1 cellular context compared by ENCODE assay signal in the genomic region with DNA sequence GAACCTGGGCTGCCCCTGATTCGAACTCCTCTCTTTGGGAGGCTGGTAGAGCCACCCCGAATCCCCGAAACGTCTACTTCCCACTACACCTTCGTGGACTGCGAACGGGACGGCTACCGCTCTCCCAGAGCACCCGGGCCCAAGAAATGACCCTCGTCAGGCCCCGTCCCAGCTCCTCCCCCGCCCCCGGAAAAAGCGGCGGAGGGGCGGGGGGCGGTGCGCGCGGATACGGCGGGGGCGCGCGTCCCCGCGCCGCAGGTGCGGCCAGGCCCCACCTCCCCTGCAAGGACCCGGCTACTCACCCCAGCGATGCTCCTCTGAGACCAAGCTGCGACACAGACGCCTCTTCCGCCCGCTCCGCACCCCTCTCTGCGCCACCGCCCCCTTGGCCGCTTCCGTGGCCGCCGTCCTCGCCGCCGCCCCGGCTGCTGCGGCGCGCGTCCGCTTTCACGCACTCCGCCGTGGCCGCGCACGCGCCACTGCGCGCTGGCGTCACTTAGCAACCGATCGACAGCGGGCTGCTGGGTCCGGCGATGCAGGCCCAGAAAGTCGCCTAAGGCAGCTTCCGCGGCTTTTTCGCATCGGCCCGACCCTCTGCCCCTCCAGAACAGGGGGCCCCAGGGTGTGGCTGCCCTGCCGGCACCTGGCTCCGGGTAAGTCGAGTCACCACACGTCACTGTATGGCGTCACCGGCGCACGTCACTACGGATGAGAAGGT.
TF ChIP-seq lines count a peak whose summit lies in the region.

A gene (minus strand): TSS at position 432 of the 718 bp plus-strand sequence.

TF ChIP-seq in HepG2, 621 proteins besides CTCF, POLR2A, EP300 and RAD21 (continued from another document and continues in another):
- TF ChIP-seq, protein P1, sequence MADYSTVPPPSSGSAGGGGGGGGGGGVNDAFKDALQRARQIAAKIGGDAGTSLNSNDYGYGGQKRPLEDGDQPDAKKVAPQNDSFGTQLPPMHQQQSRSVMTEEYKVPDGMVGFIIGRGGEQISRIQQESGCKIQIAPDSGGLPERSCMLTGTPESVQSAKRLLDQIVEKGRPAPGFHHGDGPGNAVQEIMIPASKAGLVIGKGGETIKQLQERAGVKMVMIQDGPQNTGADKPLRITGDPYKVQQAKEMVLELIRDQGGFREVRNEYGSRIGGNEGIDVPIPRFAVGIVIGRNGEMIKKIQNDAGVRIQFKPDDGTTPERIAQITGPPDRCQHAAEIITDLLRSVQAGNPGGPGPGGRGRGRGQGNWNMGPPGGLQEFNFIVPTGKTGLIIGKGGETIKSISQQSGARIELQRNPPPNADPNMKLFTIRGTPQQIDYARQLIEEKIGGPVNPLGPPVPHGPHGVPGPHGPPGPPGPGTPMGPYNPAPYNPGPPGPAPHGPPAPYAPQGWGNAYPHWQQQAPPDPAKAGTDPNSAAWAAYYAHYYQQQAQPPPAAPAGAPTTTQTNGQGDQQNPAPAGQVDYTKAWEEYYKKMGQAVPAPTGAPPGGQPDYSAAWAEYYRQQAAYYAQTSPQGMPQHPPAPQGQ (CRISPR knock-in tag; IDR thresholded peaks at IDR 0.05; ENCODE audit: borderline replicate concordance) = no peak
- TF ChIP-seq, protein P2, sequence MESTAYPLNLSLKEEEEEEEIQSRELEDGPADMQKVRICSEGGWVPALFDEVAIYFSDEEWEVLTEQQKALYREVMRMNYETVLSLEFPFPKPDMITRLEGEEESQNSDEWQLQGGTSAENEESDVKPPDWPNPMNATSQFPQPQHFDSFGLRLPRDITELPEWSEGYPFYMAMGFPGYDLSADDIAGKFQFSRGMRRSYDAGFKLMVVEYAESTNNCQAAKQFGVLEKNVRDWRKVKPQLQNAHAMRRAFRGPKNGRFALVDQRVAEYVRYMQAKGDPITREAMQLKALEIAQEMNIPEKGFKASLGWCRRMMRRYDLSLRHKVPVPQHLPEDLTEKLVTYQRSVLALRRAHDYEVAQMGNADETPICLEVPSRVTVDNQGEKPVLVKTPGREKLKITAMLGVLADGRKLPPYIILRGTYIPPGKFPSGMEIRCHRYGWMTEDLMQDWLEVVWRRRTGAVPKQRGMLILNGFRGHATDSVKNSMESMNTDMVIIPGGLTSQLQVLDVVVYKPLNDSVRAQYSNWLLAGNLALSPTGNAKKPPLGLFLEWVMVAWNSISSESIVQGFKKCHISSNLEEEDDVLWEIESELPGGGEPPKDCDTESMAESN (CRISPR knock-in tag; conservative IDR thresholded peaks at IDR 0.05) = peak; percentile 87
- TF ChIP-seq, protein P3, sequence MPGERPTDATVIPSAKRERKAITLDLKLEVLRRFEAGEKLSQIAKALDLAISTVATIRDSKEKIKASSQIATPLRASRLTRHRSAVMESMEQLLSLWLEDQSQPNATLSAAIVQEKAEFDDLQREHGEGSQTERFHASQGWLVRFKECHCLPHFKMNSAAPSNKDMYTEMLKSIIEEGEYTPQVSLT (CRISPR knock-in tag; IDR thresholded peaks at IDR 0.05; ENCODE audit: borderline replicate concordance, low read depth) = no peak
- TF ChIP-seq SRY (CRISPR knock-in tag; IDR thresholded peaks at IDR 0.05) (peak; percentile 68), NONO (IDR thresholded peaks at IDR 0.05) (no peak), NONO (CRISPR knock-in tag; conservative IDR thresholded peaks at IDR 0.05) (no peak; the same call in 1 of the 2 replicates), ZBTB38 (CRISPR knock-in tag; IDR thresholded peaks at IDR 0.05) (0 out of 2 replicates have a peak, but pooled peaks have one; percentile 3), ZNF30 (CRISPR knock-in tag; IDR thresholded peaks at IDR 0.05) (no peak), NCOR1 (IDR thresholded peaks at IDR 0.05; ENCODE audit: borderline replicate concordance, low read length) (no peak), TOPORS (CRISPR knock-in tag; IDR thresholded peaks at IDR 0.05) (peak; percentile 65), SRSF1 (optimal IDR thresholded peaks at IDR 0.05; ENCODE audit: low read depth, low read length) (no peak), ZNF10 (CRISPR knock-in tag; IDR thresholded peaks at IDR 0.05; ENCODE audit: borderline replicate concordance, low read depth) (no peak), CEBPG (CRISPR knock-in tag; IDR thresholded peaks at IDR 0.05) (no peak), KDM3A (CRISPR knock-in tag; IDR thresholded peaks at IDR 0.05; ENCODE audit: low read depth) (no peak), ZNF136 (CRISPR knock-in tag; IDR thresholded peaks at IDR 0.05; ENCODE audit: low read depth) (no peak), ZNF337 (CRISPR knock-in tag; IDR thresholded peaks at IDR 0.05; ENCODE audit: borderline replicate concordance, low read depth) (no peak), RXRB (CRISPR knock-in tag; IDR thresholded peaks at IDR 0.05; ENCODE audit: borderline replicate concordance) (no peak), JUN (CRISPR knock-in tag; IDR thresholded peaks at IDR 0.05) (no peak), ZNF724P (CRISPR knock-in tag; IDR thresholded peaks at IDR 0.05; ENCODE audit: borderline replicate concordance) (no peak), CENPT (CRISPR knock-in tag; IDR thresholded peaks at IDR 0.05; ENCODE audit: low read depth) (no peak; the same call in 1 of the 2 replicates), KLF13 (CRISPR knock-in tag; IDR thresholded peaks at IDR 0.05) (no peak), FOXM1 (CRISPR knock-in tag; IDR thresholded peaks at IDR 0.05) (no peak), ZBTB21 (CRISPR knock-in tag; IDR thresholded peaks at IDR 0.05) (peak; percentile 97), ZFP62 (CRISPR knock-in tag; IDR thresholded peaks at IDR 0.05) (0 out of 2 replicates have a peak, but pooled peaks have one; percentile 61), ZNF83 (CRISPR knock-in tag; IDR thresholded peaks at IDR 0.05; ENCODE audit: borderline replicate concordance) (no peak), ZNF430 (CRISPR knock-in tag; IDR thresholded peaks at IDR 0.05) (no peak), NCOA5 (CRISPR knock-in tag; IDR thresholded peaks at IDR 0.05) (no peak), ZNF878 (CRISPR knock-in tag; IDR thresholded peaks at IDR 0.05) (no peak), ZNF768 (CRISPR knock-in tag; IDR thresholded peaks at IDR 0.05) (no peak), ONECUT2 (CRISPR knock-in tag; IDR thresholded peaks at IDR 0.05) (no peak), ZZZ3 (CRISPR knock-in tag; IDR thresholded peaks at IDR 0.05; ENCODE audit: borderline replicate concordance) (0 out of 2 replicates have a peak, but pooled peaks have one; percentile 4), ATF7 (IDR thresholded peaks at IDR 0.05) (no peak), ATF7 (CRISPR knock-in tag; IDR thresholded peaks at IDR 0.05) (peak; percentile 44; the same call in 1 of the 2 replicates), NFKB2 (CRISPR knock-in tag; IDR thresholded peaks at IDR 0.05; ENCODE audit: borderline replicate concordance) (peak; percentile 62; the same call in 1 of the 2 replicates), MTF1 (CRISPR knock-in tag; IDR thresholded peaks at IDR 0.05) (no peak), MTA3 (CRISPR knock-in tag; IDR thresholded peaks at IDR 0.05) (no peak)
- TF ChIP-seq, protein P4, sequence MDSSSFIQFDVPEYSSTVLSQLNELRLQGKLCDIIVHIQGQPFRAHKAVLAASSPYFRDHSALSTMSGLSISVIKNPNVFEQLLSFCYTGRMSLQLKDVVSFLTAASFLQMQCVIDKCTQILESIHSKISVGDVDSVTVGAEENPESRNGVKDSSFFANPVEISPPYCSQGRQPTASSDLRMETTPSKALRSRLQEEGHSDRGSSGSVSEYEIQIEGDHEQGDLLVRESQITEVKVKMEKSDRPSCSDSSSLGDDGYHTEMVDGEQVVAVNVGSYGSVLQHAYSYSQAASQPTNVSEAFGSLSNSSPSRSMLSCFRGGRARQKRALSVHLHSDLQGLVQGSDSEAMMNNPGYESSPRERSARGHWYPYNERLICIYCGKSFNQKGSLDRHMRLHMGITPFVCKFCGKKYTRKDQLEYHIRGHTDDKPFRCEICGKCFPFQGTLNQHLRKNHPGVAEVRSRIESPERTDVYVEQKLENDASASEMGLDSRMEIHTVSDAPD (CRISPR knock-in tag; IDR thresholded peaks at IDR 0.05) = 0 out of 2 replicates have a peak, but pooled peaks have one; percentile 55
- TF ChIP-seq, protein P5, sequence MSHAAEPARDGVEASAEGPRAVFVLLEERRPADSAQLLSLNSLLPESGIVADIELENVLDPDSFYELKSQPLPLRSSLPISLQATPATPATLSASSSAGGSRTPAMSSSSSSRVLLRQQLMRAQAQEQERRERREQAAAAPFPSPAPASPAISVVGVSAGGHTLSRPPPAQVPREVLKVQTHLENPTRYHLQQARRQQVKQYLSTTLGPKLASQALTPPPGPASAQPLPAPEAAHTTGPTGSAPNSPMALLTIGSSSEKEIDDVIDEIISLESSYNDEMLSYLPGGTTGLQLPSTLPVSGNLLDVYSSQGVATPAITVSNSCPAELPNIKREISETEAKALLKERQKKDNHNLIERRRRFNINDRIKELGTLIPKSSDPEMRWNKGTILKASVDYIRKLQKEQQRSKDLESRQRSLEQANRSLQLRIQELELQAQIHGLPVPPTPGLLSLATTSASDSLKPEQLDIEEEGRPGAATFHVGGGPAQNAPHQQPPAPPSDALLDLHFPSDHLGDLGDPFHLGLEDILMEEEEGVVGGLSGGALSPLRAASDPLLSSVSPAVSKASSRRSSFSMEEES (CRISPR knock-in tag; IDR thresholded peaks at IDR 0.05) = 0 out of 2 replicates have a peak, but pooled peaks have one; percentile 5
- TF ChIP-seq, protein P6, sequence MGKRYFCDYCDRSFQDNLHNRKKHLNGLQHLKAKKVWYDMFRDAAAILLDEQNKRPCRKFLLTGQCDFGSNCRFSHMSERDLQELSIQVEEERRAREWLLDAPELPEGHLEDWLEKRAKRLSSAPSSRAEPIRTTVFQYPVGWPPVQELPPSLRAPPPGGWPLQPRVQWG (CRISPR knock-in tag; IDR thresholded peaks at IDR 0.05; ENCODE audit: borderline replicate concordance, low read depth) = no peak
- TF ChIP-seq, protein P7, sequence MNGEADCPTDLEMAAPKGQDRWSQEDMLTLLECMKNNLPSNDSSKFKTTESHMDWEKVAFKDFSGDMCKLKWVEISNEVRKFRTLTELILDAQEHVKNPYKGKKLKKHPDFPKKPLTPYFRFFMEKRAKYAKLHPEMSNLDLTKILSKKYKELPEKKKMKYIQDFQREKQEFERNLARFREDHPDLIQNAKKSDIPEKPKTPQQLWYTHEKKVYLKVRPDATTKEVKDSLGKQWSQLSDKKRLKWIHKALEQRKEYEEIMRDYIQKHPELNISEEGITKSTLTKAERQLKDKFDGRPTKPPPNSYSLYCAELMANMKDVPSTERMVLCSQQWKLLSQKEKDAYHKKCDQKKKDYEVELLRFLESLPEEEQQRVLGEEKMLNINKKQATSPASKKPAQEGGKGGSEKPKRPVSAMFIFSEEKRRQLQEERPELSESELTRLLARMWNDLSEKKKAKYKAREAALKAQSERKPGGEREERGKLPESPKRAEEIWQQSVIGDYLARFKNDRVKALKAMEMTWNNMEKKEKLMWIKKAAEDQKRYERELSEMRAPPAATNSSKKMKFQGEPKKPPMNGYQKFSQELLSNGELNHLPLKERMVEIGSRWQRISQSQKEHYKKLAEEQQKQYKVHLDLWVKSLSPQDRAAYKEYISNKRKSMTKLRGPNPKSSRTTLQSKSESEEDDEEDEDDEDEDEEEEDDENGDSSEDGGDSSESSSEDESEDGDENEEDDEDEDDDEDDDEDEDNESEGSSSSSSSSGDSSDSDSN (CRISPR knock-in tag; IDR thresholded peaks at IDR 0.05) = peak; percentile 17; the same call in 1 of the 2 replicates
- TF ChIP-seq, protein P8, sequence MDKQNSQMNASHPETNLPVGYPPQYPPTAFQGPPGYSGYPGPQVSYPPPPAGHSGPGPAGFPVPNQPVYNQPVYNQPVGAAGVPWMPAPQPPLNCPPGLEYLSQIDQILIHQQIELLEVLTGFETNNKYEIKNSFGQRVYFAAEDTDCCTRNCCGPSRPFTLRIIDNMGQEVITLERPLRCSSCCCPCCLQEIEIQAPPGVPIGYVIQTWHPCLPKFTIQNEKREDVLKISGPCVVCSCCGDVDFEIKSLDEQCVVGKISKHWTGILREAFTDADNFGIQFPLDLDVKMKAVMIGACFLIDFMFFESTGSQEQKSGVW (CRISPR knock-in tag; IDR thresholded peaks at IDR 0.05; ENCODE audit: borderline replicate concordance) = no peak
- TF ChIP-seq, protein P9, sequence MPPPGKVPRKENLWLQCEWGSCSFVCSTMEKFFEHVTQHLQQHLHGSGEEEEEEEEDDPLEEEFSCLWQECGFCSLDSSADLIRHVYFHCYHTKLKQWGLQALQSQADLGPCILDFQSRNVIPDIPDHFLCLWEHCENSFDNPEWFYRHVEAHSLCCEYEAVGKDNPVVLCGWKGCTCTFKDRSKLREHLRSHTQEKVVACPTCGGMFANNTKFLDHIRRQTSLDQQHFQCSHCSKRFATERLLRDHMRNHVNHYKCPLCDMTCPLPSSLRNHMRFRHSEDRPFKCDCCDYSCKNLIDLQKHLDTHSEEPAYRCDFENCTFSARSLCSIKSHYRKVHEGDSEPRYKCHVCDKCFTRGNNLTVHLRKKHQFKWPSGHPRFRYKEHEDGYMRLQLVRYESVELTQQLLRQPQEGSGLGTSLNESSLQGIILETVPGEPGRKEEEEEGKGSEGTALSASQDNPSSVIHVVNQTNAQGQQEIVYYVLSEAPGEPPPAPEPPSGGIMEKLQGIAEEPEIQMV (CRISPR knock-in tag; IDR thresholded peaks at IDR 0.05; ENCODE audit: low read depth) = no peak; the same call in 1 of the 2 replicates
- TF ChIP-seq, protein P10, sequence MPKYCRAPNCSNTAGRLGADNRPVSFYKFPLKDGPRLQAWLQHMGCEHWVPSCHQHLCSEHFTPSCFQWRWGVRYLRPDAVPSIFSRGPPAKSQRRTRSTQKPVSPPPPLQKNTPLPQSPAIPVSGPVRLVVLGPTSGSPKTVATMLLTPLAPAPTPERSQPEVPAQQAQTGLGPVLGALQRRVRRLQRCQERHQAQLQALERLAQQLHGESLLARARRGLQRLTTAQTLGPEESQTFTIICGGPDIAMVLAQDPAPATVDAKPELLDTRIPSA (CRISPR knock-in tag; IDR thresholded peaks at IDR 0.05; ENCODE audit: borderline replicate concordance) = 0 out of 2 replicates have a peak, but pooled peaks have one; percentile 68
- TF ChIP-seq, protein P11, sequence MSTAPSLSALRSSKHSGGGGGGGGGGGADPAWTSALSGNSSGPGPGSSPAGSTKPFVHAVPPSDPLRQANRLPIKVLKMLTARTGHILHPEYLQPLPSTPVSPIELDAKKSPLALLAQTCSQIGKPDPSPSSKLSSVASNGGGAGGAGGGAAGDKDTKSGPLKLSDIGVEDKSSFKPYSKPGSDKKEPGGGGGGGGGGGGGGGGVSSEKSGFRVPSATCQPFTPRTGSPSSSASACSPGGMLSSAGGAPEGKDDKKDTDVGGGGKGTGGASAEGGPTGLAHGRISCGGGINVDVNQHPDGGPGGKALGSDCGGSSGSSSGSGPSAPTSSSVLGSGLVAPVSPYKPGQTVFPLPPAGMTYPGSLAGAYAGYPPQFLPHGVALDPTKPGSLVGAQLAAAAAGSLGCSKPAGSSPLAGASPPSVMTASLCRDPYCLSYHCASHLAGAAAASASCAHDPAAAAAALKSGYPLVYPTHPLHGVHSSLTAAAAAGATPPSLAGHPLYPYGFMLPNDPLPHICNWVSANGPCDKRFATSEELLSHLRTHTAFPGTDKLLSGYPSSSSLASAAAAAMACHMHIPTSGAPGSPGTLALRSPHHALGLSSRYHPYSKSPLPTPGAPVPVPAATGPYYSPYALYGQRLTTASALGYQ (CRISPR knock-in tag; IDR thresholded peaks at IDR 0.05) = no peak
- TF ChIP-seq, protein P12, sequence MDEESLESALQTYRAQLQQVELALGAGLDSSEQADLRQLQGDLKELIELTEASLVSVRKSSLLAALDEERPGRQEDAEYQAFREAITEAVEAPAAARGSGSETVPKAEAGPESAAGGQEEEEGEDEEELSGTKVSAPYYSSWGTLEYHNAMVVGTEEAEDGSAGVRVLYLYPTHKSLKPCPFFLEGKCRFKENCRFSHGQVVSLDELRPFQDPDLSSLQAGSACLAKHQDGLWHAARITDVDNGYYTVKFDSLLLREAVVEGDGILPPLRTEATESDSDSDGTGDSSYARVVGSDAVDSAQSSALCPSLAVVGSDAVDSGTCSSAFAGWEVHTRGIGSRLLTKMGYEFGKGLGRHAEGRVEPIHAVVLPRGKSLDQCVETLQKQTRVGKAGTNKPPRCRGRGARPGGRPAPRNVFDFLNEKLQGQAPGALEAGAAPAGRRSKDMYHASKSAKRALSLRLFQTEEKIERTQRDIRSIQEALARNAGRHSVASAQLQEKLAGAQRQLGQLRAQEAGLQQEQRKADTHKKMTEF (CRISPR knock-in tag; IDR thresholded peaks at IDR 0.05) = peak; percentile 53
